ENCODE assay signal across 8 cellular contexts in the genomic region with DNA sequence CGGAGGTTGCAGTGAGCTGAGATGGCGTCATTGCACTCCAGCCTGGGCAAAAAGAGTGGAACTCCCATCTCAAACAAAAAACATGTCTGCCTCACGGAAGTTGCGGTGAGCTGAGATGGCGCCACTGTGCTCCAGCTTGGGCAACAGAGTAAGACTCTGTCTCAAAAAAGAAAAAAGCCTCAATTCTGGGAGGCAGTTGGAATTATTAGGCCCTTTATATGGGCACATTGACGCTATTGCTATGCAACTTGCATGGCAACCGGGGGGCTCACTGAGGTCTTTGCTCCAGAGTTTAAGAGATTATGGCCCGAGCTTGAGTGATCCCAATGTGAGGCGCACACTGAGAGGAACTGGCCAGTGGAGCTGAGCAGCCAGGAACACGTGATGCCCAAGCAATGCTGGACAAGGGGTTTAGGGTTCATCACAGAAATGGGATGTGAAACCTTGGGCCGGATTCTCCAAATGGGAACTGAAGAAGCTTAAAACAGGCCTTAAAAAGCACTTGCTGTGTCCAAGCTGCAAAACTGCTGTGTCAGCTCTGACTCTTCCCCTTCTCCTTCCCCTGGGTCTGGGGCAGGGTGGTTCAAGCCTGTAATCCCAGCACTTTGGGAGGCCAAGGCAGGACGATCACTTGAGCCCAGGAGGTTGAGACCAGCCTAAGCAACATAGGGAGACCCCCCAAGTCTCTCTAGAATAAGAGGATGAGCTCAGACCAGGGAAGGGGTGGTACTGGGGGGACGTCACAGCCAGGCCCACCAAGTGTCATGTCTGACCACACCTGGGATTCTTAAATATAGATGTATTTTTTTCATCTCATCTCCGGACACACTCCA. TPM values are rescaled to one million over a fixed set of nuclear protein-coding genes. Genes with fewer than 3 reads are reported as not detected.
DNase-seq lines count a peak whose midpoint lies in the region; ATAC-seq, FAIRE-seq and TF ChIP-seq lines count a peak whose summit lies in the region.

No MANE protein-coding gene starts in this region.

- WGBS in A549 (ENCODE audit: missing lambda C conversion rate): 11% methylated on average over 14 of the region's 14 CpGs
- 72% methylated on average over 14 of the region's 14 CpGs for WGBS in right cardiac atrium

- H3K36me3 ChIP-seq in H7 (replicated peaks; ENCODE audit: control insufficient read depth, insufficient read depth, low read length) (peaks cover 17% of the 10 kb centered on the region), stomach smooth muscle (ENCODE audit: control insufficient read depth in 2 of 2, insufficient read depth in 2 of 2, low read length in 2 of 2) (peaks cover 15 to 27% of the 10 kb centered on the region in 2 donors)

- ATAC-seq in A549 (peak; percentile 1 to 11; a peak in 5 of 6 replicates), right cardiac atrium (no peak), HG02870 (IDR thresholded peaks at IDR 0.05; ENCODE audit: unreplicated experiment) (no peak), HG03196 (IDR thresholded peaks at IDR 0.05; ENCODE audit: unreplicated experiment) (no peak), GM21717 (IDR thresholded peaks at IDR 0.05; ENCODE audit: unreplicated experiment) (no peak)
- no peak for ATAC-seq in activated T-cell treated with anti-CD3 and anti-CD28 coated beads, Interleukin-2, amount 50 U/mL, for 72 hours (replicated peaks in 1 of 2)

- H3K4me1 ChIP-seq in A549 (peaks cover 46% of the 10 kb centered on the region), right cardiac atrium (ENCODE audit: control insufficient read depth, insufficient read depth, low read length) (peaks cover 11% of the 10 kb centered on the region), stomach smooth muscle (ENCODE audit: control insufficient read depth, insufficient read depth, low read length) (peaks cover 42% of the 10 kb centered on the region)

- peak; percentile 70 for FAIRE-seq in A549 (lab: Jason Lieb, UNC)

- no peaks in the 10 kb centered on the region for H3K27me3 Mint-ChIP-seq in activated T-cell treated with anti-CD3 and anti-CD28 coated beads, Interleukin-2, amount 50 U/mL, for 72 hours (ENCODE audit: low read depth)

- H3K9me3 Mint-ChIP-seq in activated T-cell treated with anti-CD3 and anti-CD28 coated beads, Interleukin-2, amount 50 U/mL, for 72 hours: no peaks in the 10 kb centered on the region

- TF ChIP-seq POLR2A in A549 (IDR thresholded peaks at IDR 0.05; ENCODE audit: low read length): peak; percentile 74

- H3K9ac ChIP-seq in stomach smooth muscle (ENCODE audit: low read length in 2 of 2): no peak overlapping the region

- peak overlapping the region; percentile 92 to 96 for H3K27ac ChIP-seq in A549
- H3K27ac ChIP-seq in right cardiac atrium (ENCODE audit: low read length): peak overlapping the region; percentile 55
- H3K27ac ChIP-seq in stomach smooth muscle (ENCODE audit: low read length): peak overlapping the region; percentile 37

- intact Hi-C loops in right cardiac atrium (cut with DNase I): loop anchor here in 2 of 4 donors (5.0 to 10.0 kb wide), 3 partner anchors 63 to 175 kb away; a partner anchor contains a TSS

- TF ChIP-seq RAD21 in A549 (conservative IDR thresholded peaks at IDR 0.05 in 1 of 2, IDR thresholded peaks at IDR 0.05 in 1 of 2): 0 out of 5 replicates have a peak, but pooled peaks of 1 of the 2 experiments have one; percentile 19

- TF ChIP-seq CTCF in A549 (IDR thresholded peaks at IDR 0.05): no peak

- CTCF ChIA-PET in A549 (lab: Yijun Ruan, JAX): interaction anchor here (0.7 to 18.4 kb wide), 14 partner anchors 9 to 185 kb away, joined by 3 to 332 read pairs (median 5); a partner anchor contains a TSS

- no peaks in the 10 kb centered on the region for H3K27me3 ChIP-seq in H7 (ENCODE audit: control insufficient read depth, insufficient read depth, low read length)
- H3K27me3 ChIP-seq in right cardiac atrium (ENCODE audit: control insufficient read depth, insufficient read depth): no peaks in the 10 kb centered on the region
- H3K27me3 ChIP-seq in stomach smooth muscle (ENCODE audit: control insufficient read depth in 1 of 2, insufficient read depth in 2 of 2, low read length in 2 of 2): no peaks in the 10 kb centered on the region

- H3K4me2 ChIP-seq in A549: peak overlapping the region; percentile 95

- H3K4me3 ChIP-seq in A549 (peak overlapping the region; percentile 66), H7 (ENCODE audit: insufficient read depth, low read depth, low read length) (no peak overlapping the region), right cardiac atrium (ENCODE audit: low read length) (no peak overlapping the region), stomach smooth muscle (ENCODE audit: low read length in 2 of 2) (peak overlapping the region in 1 of 2 donors; percentile 35)

- peak overlapping the region; percentile 94 to 100 for H3K4me3 Mint-ChIP-seq in activated T-cell treated with anti-CD3 and anti-CD28 coated beads, Interleukin-2, amount 50 U/mL, for 72 hours

- POLR2A ChIA-PET in A549 (lab: Yijun Ruan, JAX): interaction anchor here (0.6 to 9.6 kb wide), 12 partner anchors 9 to 485 kb away, joined by 3 to 175 read pairs (median 7); a partner anchor contains a TSS

- peak overlapping the region; percentile 100 for H3K27ac Mint-ChIP-seq in activated T-cell treated with anti-CD3 and anti-CD28 coated beads, Interleukin-2, amount 50 U/mL, for 72 hours

- 0 out of 5 replicates have a peak, but pooled peaks of 1 of the 2 experiments have one; percentile 33 for TF ChIP-seq EP300 in A549 (IDR thresholded peaks at IDR 0.05)

- H3K9me3 ChIP-seq in A549 (no peaks in the 10 kb centered on the region), right cardiac atrium (ENCODE audit: control insufficient read depth, low read length) (no peaks in the 10 kb centered on the region), stomach smooth muscle (ENCODE audit: control insufficient read depth in 2 of 2, low read length in 2 of 2) (no peaks in the 10 kb centered on the region)

- DNase-seq in A549 (ENCODE audit: low read depth in 1 of 2, low spot score in 1 of 2) (peak; percentile 60 to 92), H7 (peak; percentile 34), right cardiac atrium (peak in 2 of 3 donors; percentile 78 to 80)
- peak in 1 of 2 donors; percentile 18 for DNase-seq in activated T-cell treated with anti-CD3 and anti-CD28 coated beads, Interleukin-2, amount 50 U/mL, for 72 hours

- peaks cover 7 to 17% of the 10 kb centered on the region in 2 donors for H3K36me3 Mint-ChIP-seq in activated T-cell treated with anti-CD3 and anti-CD28 coated beads, Interleukin-2, amount 50 U/mL, for 72 hours (ENCODE audit: insufficient read depth in 2 of 2)

- peaks cover 59% of the 10 kb centered on the region for H3K4me1 Mint-ChIP-seq in activated T-cell treated with anti-CD3 and anti-CD28 coated beads, Interleukin-2, amount 50 U/mL, for 72 hours (ENCODE audit: low read depth)

RNA-seq across cellular contexts. Expression of a gene that starts 2.5 kb away (rescaled TPM):
- 4,743 and 7,067 TPM in 2 replicates for polyA plus RNA-seq in A549 (2011; rRNA removed)
- polyA plus RNA-seq in A549 (2012; cell fraction: cytosol; rRNA removed): 10,619 and 11,714 TPM in 2 replicates
- polyA plus RNA-seq in A549 (2012; cell fraction: nucleus; rRNA removed): 4,146 and 4,930 TPM in 2 replicates
- polyA plus RNA-seq in A549 (2017; fragmentation: RNase III; extraction: RNeasy Plus Mini Kit Qiagen cat#74134 plus additional on column Dnase treatment): 12,141 to 13,930 TPM (median 13,921 TPM) in 3 replicates
- 3,763 and 4,254 TPM in 2 replicates for polyA minus RNA-seq in A549 (2011; rRNA and poly(A)+ RNA removed)
- total RNA-seq in H7 (2014; rRNA removed; shearing (Covaris generic)): 2,437 and 3,282 TPM in 2 replicates
- total RNA-seq in activated T-cell treated with anti-CD3 and anti-CD28 coated beads, Interleukin-2, amount 50 U/mL, for 72 hours: 100 to 1,000 TPM; 681 to 811 TPM
- 1,000 to 10,000 TPM; 1,459 to 1,840 (median 1,541) TPM for total RNA-seq in right cardiac atrium
- 1,675 TPM for polyA plus RNA-seq in right cardiac atrium

RNA-seq across cellular contexts. Expression of a gene that starts 12.9 kb away (rescaled TPM):
- 120 and 134 TPM in 2 replicates for polyA plus RNA-seq in A549 (2011; rRNA removed)
- polyA plus RNA-seq in A549 (2012; cell fraction: cytosol; rRNA removed): 334 and 386 TPM in 2 replicates
- polyA plus RNA-seq in A549 (2012; cell fraction: nucleus; rRNA removed): 294 and 323 TPM in 2 replicates
- polyA plus RNA-seq in A549 (2017; fragmentation: RNase III; extraction: RNeasy Plus Mini Kit Qiagen cat#74134 plus additional on column Dnase treatment): 265 to 299 TPM (median 284 TPM) in 3 replicates
- 120 and 135 TPM in 2 replicates for polyA minus RNA-seq in A549 (2011; rRNA and poly(A)+ RNA removed)
- total RNA-seq in H7 (2014; rRNA removed; shearing (Covaris generic)): 57.8 and 72.6 TPM in 2 replicates
- 100 to 1,000 TPM; 318 to 448 TPM for total RNA-seq in activated T-cell treated with anti-CD3 and anti-CD28 coated beads, Interleukin-2, amount 50 U/mL, for 72 hours
- 10 to 100 TPM; 23.8 to 34.6 (median 30.4) TPM for total RNA-seq in right cardiac atrium
- polyA plus RNA-seq in right cardiac atrium: 24.4 TPM

RNA-seq across cellular contexts. Expression of a gene that starts 25.5 kb away (rescaled TPM):
- 10.3 and 16.4 TPM in 2 replicates for polyA plus RNA-seq in A549 (2011; rRNA removed)
- 20.9 and 27.4 TPM in 2 replicates for polyA plus RNA-seq in A549 (2012; cell fraction: cytosol; rRNA removed)
- 56.7 and 57.3 TPM in 2 replicates for polyA plus RNA-seq in A549 (2012; cell fraction: nucleus; rRNA removed)
- polyA plus RNA-seq in A549 (2017; fragmentation: RNase III; extraction: RNeasy Plus Mini Kit Qiagen cat#74134 plus additional on column Dnase treatment): 23.8 to 25.0 TPM (median 24.8 TPM) in 3 replicates
- polyA minus RNA-seq in A549 (2011; rRNA and poly(A)+ RNA removed): 29.5 and 30.2 TPM in 2 replicates
- total RNA-seq in H7 (2014; rRNA removed; shearing (Covaris generic)): 35.2 and 50.2 TPM in 2 replicates
- total RNA-seq in activated T-cell treated with anti-CD3 and anti-CD28 coated beads, Interleukin-2, amount 50 U/mL, for 72 hours: 10 to 100 TPM; 25.9 to 29.4 TPM
- total RNA-seq in right cardiac atrium: 10 to 100 TPM; 62.7 to 95.9 (median 89.0) TPM
- polyA plus RNA-seq in right cardiac atrium: 61.4 TPM

RNA-seq across cellular contexts. Expression of a gene that starts 26.1 kb away (rescaled TPM):
- polyA plus RNA-seq in A549 (2011; rRNA removed): 146 and 186 TPM in 2 replicates
- polyA plus RNA-seq in A549 (2012; cell fraction: cytosol; rRNA removed): 517 and 543 TPM in 2 replicates
- polyA plus RNA-seq in A549 (2012; cell fraction: nucleus; rRNA removed): 718 and 862 TPM in 2 replicates
- 213 to 274 TPM (median 225 TPM) in 3 replicates for polyA plus RNA-seq in A549 (2017; fragmentation: RNase III; extraction: RNeasy Plus Mini Kit Qiagen cat#74134 plus additional on column Dnase treatment)
- polyA minus RNA-seq in A549 (2011; rRNA and poly(A)+ RNA removed): 231 and 334 TPM in 2 replicates
- total RNA-seq in H7 (2014; rRNA removed; shearing (Covaris generic)): 256 and 327 TPM in 2 replicates
- 10 to 100 TPM; 83.4 to 92.5 TPM for total RNA-seq in activated T-cell treated with anti-CD3 and anti-CD28 coated beads, Interleukin-2, amount 50 U/mL, for 72 hours
- 10 to 100 TPM; 39.4 to 47.3 (median 45.4) TPM for total RNA-seq in right cardiac atrium
- polyA plus RNA-seq in right cardiac atrium: 54.5 TPM

RNA-seq across cellular contexts. Expression of a gene that starts 34.1 kb away (rescaled TPM):
- polyA plus RNA-seq in A549 (2011; rRNA removed): 0.60 and 0.78 TPM in 2 replicates
- 0.90 and 1.1 TPM in 2 replicates for polyA plus RNA-seq in A549 (2012; cell fraction: cytosol; rRNA removed)
- 0.93 and 1.1 TPM in 2 replicates for polyA plus RNA-seq in A549 (2012; cell fraction: nucleus; rRNA removed)
- polyA plus RNA-seq in A549 (2017; fragmentation: RNase III; extraction: RNeasy Plus Mini Kit Qiagen cat#74134 plus additional on column Dnase treatment): 1.1 to 1.2 TPM (median 1.2 TPM) in 3 replicates
- polyA minus RNA-seq in A549 (2011; rRNA and poly(A)+ RNA removed): 0.29 TPM in 1 of 2 replicates, not detected in the other
- not detected in 2 replicates for total RNA-seq in H7 (2014; rRNA removed; shearing (Covaris generic))
- 1 to 10 TPM; 3.2 to 3.6 TPM for total RNA-seq in activated T-cell treated with anti-CD3 and anti-CD28 coated beads, Interleukin-2, amount 50 U/mL, for 72 hours
- total RNA-seq in right cardiac atrium: under 1 TPM in 1 of 4 donors, not detected in 3; 0.31 TPM
- not detected for polyA plus RNA-seq in right cardiac atrium

Comparison
In these comparisons a context has a peak if more than half of its experiments do, and no peak if none do; other contexts are left out.
1. ATAC-seq: peak in A549 (2 of 2); none in activated T-cell treated with anti-CD3 and anti-CD28 coated beads, Interleukin-2, amount 50 U/mL, for 72 hours (0 of 2), right cardiac atrium (0 of 2), HG02870 (single experiment), HG03196 (single experiment) and GM21717 (single experiment).
2. H3K27ac ChIP-seq: peak in every context shown above with its lines; median percentile 94 in A549; 55 in right cardiac atrium; 37 in stomach smooth muscle.